In the genomic region with DNA sequence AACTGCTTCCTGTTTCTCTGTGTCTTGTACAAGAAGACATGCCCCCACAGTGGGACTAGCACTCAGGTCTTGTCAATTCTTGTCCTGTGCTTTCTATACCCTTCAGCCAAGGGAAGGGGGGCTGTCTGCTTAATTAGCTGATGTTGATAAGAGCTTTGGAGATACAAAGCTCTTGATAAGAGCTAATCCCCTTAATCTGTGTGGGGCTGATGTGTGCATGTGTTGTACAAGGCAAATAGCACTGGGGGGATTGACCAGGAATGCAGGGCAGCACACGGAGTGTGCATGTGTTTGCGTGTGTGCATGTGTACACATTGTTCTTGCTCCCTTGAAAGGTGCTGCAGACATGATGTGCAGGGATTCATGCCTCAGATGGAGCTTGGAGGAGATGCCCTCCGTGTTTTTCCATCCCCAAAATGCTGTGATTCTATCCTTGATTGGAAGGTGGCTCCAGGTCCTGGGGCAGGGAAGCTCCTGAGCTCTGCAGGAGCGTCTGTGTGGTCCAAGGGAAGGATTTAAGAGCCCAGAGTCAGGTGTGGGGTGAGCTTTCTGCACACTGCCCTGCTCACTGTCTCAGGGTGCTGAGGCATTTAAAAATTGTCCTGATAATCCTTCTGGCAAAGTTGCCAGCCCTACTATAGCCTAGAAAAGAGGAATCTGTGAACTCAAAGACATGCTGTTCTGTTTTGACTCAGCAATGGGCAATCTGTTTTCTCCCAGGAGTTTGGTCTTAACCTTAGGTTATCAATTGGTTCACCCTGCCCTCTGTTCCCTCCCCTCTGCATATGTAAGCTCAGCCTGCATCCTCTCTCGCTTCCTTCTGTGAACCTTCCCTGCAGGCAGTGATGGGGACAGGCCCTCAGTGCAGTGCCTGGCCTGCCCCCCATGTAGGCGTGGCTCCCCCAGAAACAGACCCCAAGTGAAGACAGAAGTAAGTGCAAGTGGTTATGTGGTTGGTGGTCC, we compare ENCODE assay signal across 1 cellular context.
TF ChIP-seq lines count a peak whose summit lies in the region.

No MANE protein-coding gene starts in this region.

TF ChIP-seq in GM23338, 12 proteins besides CTCF, POLR2A, EP300 and RAD21:
- TF ChIP-seq NANOG (IDR thresholded peaks at IDR 0.05; ENCODE audit: borderline replicate concordance) = no peak
- no peak for TF ChIP-seq ZNF462 (CRISPR knock-in tag; IDR thresholded peaks at IDR 0.05)
- TF ChIP-seq CREB1 (CRISPR knock-in tag; IDR thresholded peaks at IDR 0.05; ENCODE audit: low read depth) = no peak
- no peak for TF ChIP-seq EZH2phosphoT487 (IDR thresholded peaks at IDR 0.05; ENCODE audit: unreplicated experiment)
- no peak for TF ChIP-seq JUNB (IDR thresholded peaks at IDR 0.05; ENCODE audit: unreplicated experiment)
- TF ChIP-seq ETS1 (IDR thresholded peaks at IDR 0.05) = no peak
- no peak for TF ChIP-seq ZNF331 (CRISPR knock-in tag; IDR thresholded peaks at IDR 0.05; ENCODE audit: low read depth)
- no peak for TF ChIP-seq STAT1 (IDR thresholded peaks at IDR 0.05; ENCODE audit: unreplicated experiment)
- no peak for TF ChIP-seq POLR2AphosphoS5 (IDR thresholded peaks at IDR 0.05; ENCODE audit: low read depth)
- no peak for TF ChIP-seq ZNF114 (CRISPR knock-in tag; IDR thresholded peaks at IDR 0.05)
- no peak for TF ChIP-seq EZH2 (IDR thresholded peaks at IDR 0.05; ENCODE audit: low read depth, unreplicated experiment)
- TF ChIP-seq, protein P1, sequence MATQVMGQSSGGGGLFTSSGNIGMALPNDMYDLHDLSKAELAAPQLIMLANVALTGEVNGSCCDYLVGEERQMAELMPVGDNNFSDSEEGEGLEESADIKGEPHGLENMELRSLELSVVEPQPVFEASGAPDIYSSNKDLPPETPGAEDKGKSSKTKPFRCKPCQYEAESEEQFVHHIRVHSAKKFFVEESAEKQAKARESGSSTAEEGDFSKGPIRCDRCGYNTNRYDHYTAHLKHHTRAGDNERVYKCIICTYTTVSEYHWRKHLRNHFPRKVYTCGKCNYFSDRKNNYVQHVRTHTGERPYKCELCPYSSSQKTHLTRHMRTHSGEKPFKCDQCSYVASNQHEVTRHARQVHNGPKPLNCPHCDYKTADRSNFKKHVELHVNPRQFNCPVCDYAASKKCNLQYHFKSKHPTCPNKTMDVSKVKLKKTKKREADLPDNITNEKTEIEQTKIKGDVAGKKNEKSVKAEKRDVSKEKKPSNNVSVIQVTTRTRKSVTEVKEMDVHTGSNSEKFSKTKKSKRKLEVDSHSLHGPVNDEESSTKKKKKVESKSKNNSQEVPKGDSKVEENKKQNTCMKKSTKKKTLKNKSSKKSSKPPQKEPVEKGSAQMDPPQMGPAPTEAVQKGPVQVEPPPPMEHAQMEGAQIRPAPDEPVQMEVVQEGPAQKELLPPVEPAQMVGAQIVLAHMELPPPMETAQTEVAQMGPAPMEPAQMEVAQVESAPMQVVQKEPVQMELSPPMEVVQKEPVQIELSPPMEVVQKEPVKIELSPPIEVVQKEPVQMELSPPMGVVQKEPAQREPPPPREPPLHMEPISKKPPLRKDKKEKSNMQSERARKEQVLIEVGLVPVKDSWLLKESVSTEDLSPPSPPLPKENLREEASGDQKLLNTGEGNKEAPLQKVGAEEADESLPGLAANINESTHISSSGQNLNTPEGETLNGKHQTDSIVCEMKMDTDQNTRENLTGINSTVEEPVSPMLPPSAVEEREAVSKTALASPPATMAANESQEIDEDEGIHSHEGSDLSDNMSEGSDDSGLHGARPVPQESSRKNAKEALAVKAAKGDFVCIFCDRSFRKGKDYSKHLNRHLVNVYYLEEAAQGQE (IDR thresholded peaks at IDR 0.05; ENCODE audit: unreplicated experiment) = no peak
